Comparison of ENCODE assay signal across 22 cellular contexts in the genomic region with DNA sequence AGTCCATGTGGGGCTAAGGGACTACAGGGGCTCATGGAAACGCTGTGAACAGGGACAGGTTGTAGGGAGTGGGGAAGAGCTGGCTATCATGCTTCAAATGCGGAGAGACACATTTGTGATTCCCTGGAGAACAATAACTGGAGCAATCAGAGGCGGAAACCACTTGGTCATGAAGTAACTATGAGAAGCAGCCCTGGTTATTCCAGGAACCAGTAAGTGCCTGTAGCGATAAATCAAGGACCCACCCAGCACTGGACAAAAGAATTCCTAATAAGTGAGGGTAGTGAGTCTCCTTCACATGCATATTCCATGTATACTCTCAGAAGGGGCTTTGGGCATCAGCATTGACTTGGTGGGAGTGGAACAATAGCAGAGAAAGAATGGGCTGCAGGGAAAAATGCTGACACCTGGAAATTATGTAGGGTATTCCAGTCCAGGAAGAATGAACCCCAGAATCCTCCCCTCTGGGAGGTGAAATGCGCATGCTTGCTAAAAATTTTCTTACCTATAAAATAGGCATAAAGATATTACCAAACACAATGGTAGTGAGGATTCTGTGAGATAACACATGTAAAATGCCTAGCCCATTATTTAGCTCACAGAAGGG.
"Had no signal": no experiment of that assay in that cellular context is flagged by ENCODE, and none has a peak within 500 bp of the region (broad histone marks: within the 10 kb centered on the region; RNA-seq: fewer than 3 reads in every experiment).

No MANE protein-coding gene starts in this region.

- H3K4me1 Mint-ChIP-seq: activated naive CD8-positive, alpha-beta T cell treated with anti-CD3 and anti-CD28 coated beads for 36 hours had no signal

- H3K36me3 ChIP-seq: left lung, upper lobe of right lung had no signal

- FAIRE-seq: colon, kidney had no signal

- H3K27ac ChIP-seq: body of pancreas, dorsolateral prefrontal cortex, epithelial cell of prostate, foreskin keratinocyte, left lung, upper lobe of right lung, VCaP had no signal

- H3K4me3 Mint-ChIP-seq: activated naive CD8-positive, alpha-beta T cell treated with anti-CD3 and anti-CD28 coated beads for 36 hours had no signal

- H3K4me1 ChIP-seq: body of pancreas had no signal

- H3K4me3 ChIP-seq: body of pancreas, dorsolateral prefrontal cortex, left lung, upper lobe of right lung had no signal

- H3K27ac Mint-ChIP-seq: activated naive CD8-positive, alpha-beta T cell treated with anti-CD3 and anti-CD28 coated beads for 36 hours had no signal

- H3K27me3 ChIP-seq: body of pancreas, dorsolateral prefrontal cortex, foreskin keratinocyte, left lung, upper lobe of right lung had no signal

- H3K9me3 Mint-ChIP-seq: activated naive CD8-positive, alpha-beta T cell treated with anti-CD3 and anti-CD28 coated beads for 36 hours had no signal

- H3K36me3 Mint-ChIP-seq: activated naive CD8-positive, alpha-beta T cell treated with anti-CD3 and anti-CD28 coated beads for 36 hours had no signal

- DNase-seq: activated CD4-positive, CD25-positive, alpha-beta regulatory T cell treated with anti-CD3 and anti-CD28 coated beads, Interleukin-2, amount 50 U/mL, for 72 hours; activated naive CD8-positive, alpha-beta T cell treated with anti-CD3 and anti-CD28 coated beads for 36 hours; amniotic stem cell; body of pancreas; caudate nucleus; dorsolateral prefrontal cortex; foreskin keratinocyte; head of caudate nucleus; kidney; left lung; occipital lobe; posterior cingulate gyrus; retina; stimulated activated CD4-positive, alpha-beta T cell treated with anti-CD3 and anti-CD28 coated beads, Interleukin-12 subunit alpha, Interleukin-12 subunit beta, amount 100 ng/mL, for 4 hours; stimulated activated CD4-positive, alpha-beta T cell treated with anti-CD3 and anti-CD28 coated beads, Interleukin-1b, Interleukin-23, amount 100 ng/mL, for 48 hours; stimulated activated CD8-positive, alpha-beta memory T cell treated with anti-CD3 and anti-CD28 coated beads, Interleukin-4, amount 100 ng/mL, for 48 hours; stimulated activated naive CD4-positive, alpha-beta T cell; T-helper 2 cell; upper lobe of right lung had no signal

- H3K9me3 ChIP-seq: body of pancreas, left lung, upper lobe of right lung had no signal

- ATAC-seq: body of pancreas, foreskin keratinocyte, left lung, upper lobe of right lung had no signal
